ENCODE assay signal across 26 cellular contexts in genomic region chr1:3779912-3780416, GRCh38. TPM values are rescaled to one million over a fixed set of nuclear protein-coding genes. Genes with fewer than 3 reads are reported as not detected.
A peak's percentile ranks its signal among the peaks of the same experiment; 100 is the strongest.
DNase-seq lines count a peak whose midpoint lies in the region; ATAC-seq, FAIRE-seq and TF ChIP-seq lines count a peak whose summit lies in the region.
"Had no signal": no experiment of that assay in that cellular context is flagged by ENCODE, and none has a peak within 500 bp of the region (broad histone marks: within the 10 kb centered on the region; RNA-seq: fewer than 3 reads in every experiment).

No MANE protein-coding gene starts in this region.

- H3K4me1 ChIP-seq in HepG2 (ENCODE audit: insufficient read depth, low read length), result peaks cover 38% of the 10 kb centered on the region
- peaks cover 0 to 18% (median 8%) of the 10 kb centered on the region in 4 donors for H3K4me1 ChIP-seq in right lobe of liver
- peaks cover 15 to 54% of the 10 kb centered on the region in 2 experiments for H3K4me1 ChIP-seq in K562 (replicated peaks in 1 of 2; ENCODE audit: control insufficient read depth in 2 of 2, insufficient read depth in 2 of 2, low read length in 2 of 2)
- H3K4me1 ChIP-seq in lower lobe of right lung, result peaks cover 19% of the 10 kb centered on the region
- H3K4me1 ChIP-seq in Karpas-422 (ENCODE audit: low read length), result peaks cover 8% of the 10 kb centered on the region

- 98% methylated on average over 19 of the region's 20 CpGs for WGBS in HepG2 (ENCODE audit: low lambda C conversion rate)
- 90% methylated on average over 7 of the region's 20 CpGs for WGBS in right lobe of liver (ENCODE audit: insufficient coverage, low coverage, low lambda C conversion rate, missing lambda C conversion rate)
- 94% methylated on average over 20 of the region's 20 CpGs for WGBS in K562 (ENCODE audit: insufficient coverage, low coverage, missing lambda C conversion rate)

- BruUV-seq in HepG2 (replicated peaks; lab: Mats Ljungman, UMichigan), result no TSS peak
- BruUV-seq in K562 (replicated peaks; lab: Mats Ljungman, UMichigan), result no TSS peak

- POLR2A ChIA-PET in HepG2 (lab: Yijun Ruan, JAX) (no interaction called here), K562 (lab: Yijun Ruan, JAX) (interaction anchor here (1.0 kb wide), 1 partner anchor 11 kb away, joined by 3 read pairs; no protein-coding TSS in a partner anchor)

- CTCF ChIA-PET in HepG2 (lab: Yijun Ruan, JAX; ENCODE audit: low intra/inter-chr PET ratio, low total read pairs), result no interaction called here
- CTCF ChIA-PET in K562 (lab: Yijun Ruan, JAX; ENCODE audit: low intra/inter-chr PET ratio), result no interaction called here

- no peak overlapping the region for H2AFZ ChIP-seq in HepG2 (ENCODE audit: low read length)
- H2AFZ ChIP-seq in K562 (ENCODE audit: low read depth, low read length), result no peak overlapping the region
- H2AFZ ChIP-seq in Karpas-422 (ENCODE audit: low read length), result no peak overlapping the region
- H2AFZ ChIP-seq: GM23248 had no signal

- DNase-seq in HepG2 (ENCODE audit: low spot score) (no peak), right lobe of liver (no peak), K562 (ENCODE audit: extremely low read depth in 1 of 4, low spot score in 3 of 4) (no peak), lower lobe of right lung (peak; percentile 23), SK-N-DZ (ENCODE audit: low spot score) (no peak), NCI-H524 (lab: John Stamatoyannopoulos, UW) (no peak), Karpas-422 (no peak)
- DNase-seq: BE2C; Caco-2; CD4-positive, CD25-positive, alpha-beta regulatory T cell; DND-41; GM23248; HCEC 1CT; NCI-H1105; NCI-H146; NCI-H2029; NCI-H2227 treated with DMSO at 0.1 percent for 48 hours; NCI-H510A; NCI-H774; NK-92 treated with Interleukin-12 subunit alpha and Interleukin-12 subunit beta, amount 100 ng/mL, for 24 hours; SIG-M5 had no signal

- H3K9me3 ChIP-seq in HepG2 (ENCODE audit: low read length) (no peaks in the 10 kb centered on the region), right lobe of liver (no peaks in the 10 kb centered on the region), K562 (replicated peaks; ENCODE audit: control insufficient read depth, insufficient read depth, low read depth, low read length) (no peaks in the 10 kb centered on the region), lower lobe of right lung (no peaks in the 10 kb centered on the region), Karpas-422 (ENCODE audit: low read length) (no peaks in the 10 kb centered on the region)
- H3K9me3 ChIP-seq: BE2C, Caco-2 had no signal

- H4K20me1 ChIP-seq in HepG2 (ENCODE audit: insufficient read depth, low read length), result no peaks in the 10 kb centered on the region
- H4K20me1 ChIP-seq in K562 (replicated peaks; ENCODE audit: control insufficient read depth, insufficient read depth, low read length), result no peaks in the 10 kb centered on the region
- H4K20me1 ChIP-seq in Karpas-422 (ENCODE audit: insufficient read depth, low read depth, low read length), result 0 out of 2 replicates have a peak, but pooled peaks cover 6% of the 10 kb centered on the region

- H3K27ac ChIP-seq in HepG2 (ENCODE audit: extremely low read length, insufficient read depth, low read length) (no peak overlapping the region), right lobe of liver (no peak overlapping the region), K562 (ENCODE audit: extremely low read depth, low read depth, low read length) (no peak overlapping the region), lower lobe of right lung (no peak overlapping the region), Karpas-422 (ENCODE audit: low read length) (no peak overlapping the region)
- H3K27ac ChIP-seq: GM23248, KMS-11 had no signal

- H3K79me2 ChIP-seq in HepG2 (ENCODE audit: insufficient read depth, low read length) (no peaks in the 10 kb centered on the region), K562 (ENCODE audit: control insufficient read depth, insufficient read depth, low read length) (peaks cover 6% of the 10 kb centered on the region; the same call in 2 of the 3 replicates), Karpas-422 (ENCODE audit: low read length) (no peaks in the 10 kb centered on the region)

- TF ChIP-seq CTCF in HepG2 (CRISPR knock-in tag; IDR thresholded peaks at IDR 0.05) (no peak), right lobe of liver (IDR thresholded peaks at IDR 0.05) (no peak), K562 (IDR thresholded peaks at IDR 0.05 in 2 of 3, conservative IDR thresholded peaks at IDR 0.05 in 1 of 3; ENCODE audit: insufficient read depth in 2 of 3, low read depth in 1 of 3, low read length in 3 of 3) (no peak; a peak in 1 of 6 replicates), lower lobe of right lung (IDR thresholded peaks at IDR 0.05) (no peak)

- TF ChIP-seq POLR2A in HepG2 (IDR thresholded peaks at IDR 0.05; ENCODE audit: insufficient read depth in 1 of 2, low read depth in 2 of 2, low read length in 2 of 2) (peak in 1 of 2 experiments; percentile 14; a peak in 1 of 4 replicates), right lobe of liver (IDR thresholded peaks at IDR 0.05) (no peak), K562 (conservative IDR thresholded peaks at IDR 0.05) (peak; percentile 23)

- H3K4me3 ChIP-seq in HepG2 (replicated peaks in 1 of 3; ENCODE audit: insufficient read depth in 1 of 3, low read depth in 2 of 3, low read length in 3 of 3) (no peak overlapping the region), right lobe of liver (no peak overlapping the region), K562 (no peak overlapping the region), lower lobe of right lung (no peak overlapping the region), Karpas-422 (ENCODE audit: low read length) (no peak overlapping the region)
- H3K4me3 ChIP-seq: GM23248 had no signal

- H3K4me2 ChIP-seq in HepG2 (ENCODE audit: low read depth, low read length) (no peak overlapping the region), K562 (ENCODE audit: insufficient read depth, low read length) (no peak overlapping the region), Karpas-422 (ENCODE audit: low read depth, low read length, poor library complexity, severe bottlenecking) (no peak overlapping the region)
- H3K4me2 ChIP-seq: KMS-11 had no signal

- H3K36me3 ChIP-seq in HepG2 (replicated peaks in 1 of 2; ENCODE audit: control insufficient read depth in 1 of 2, insufficient read depth in 2 of 2, low read length in 2 of 2) (peaks cover 18 to 47% of the 10 kb centered on the region in 2 experiments), right lobe of liver (peaks cover 5 to 61% (median 26%) of the 10 kb centered on the region in 4 donors), K562 (ENCODE audit: control insufficient read depth, insufficient read depth, low read length) (peaks cover 71% of the 10 kb centered on the region), lower lobe of right lung (peaks cover 64% of the 10 kb centered on the region), Karpas-422 (ENCODE audit: insufficient read depth, low read length) (peaks cover 4% of the 10 kb centered on the region; the same call in 1 of the 2 replicates)

- FAIRE-seq in HepG2 (lab: Jason Lieb, UNC) (no peak), K562 (lab: Jason Lieb, UNC) (no peak)
- FAIRE-seq: A204.1, GM12891 had no signal

- in situ Hi-C loops in HepG2 (cut with HindIII; ENCODE audit: extremely low pct_ligation_motif_present, low pct_unique_long_range_greater_than_20kb), result no loop called here
- in situ Hi-C loops in K562 (cut with MboI), result no loop called here

- H3K9me2 ChIP-seq in Karpas-422 (replicated peaks; ENCODE audit: insufficient read depth, low read length), result no peaks in the 10 kb centered on the region

- intact Hi-C loops in HepG2 (cut with micrococcal nuclease; ENCODE audit: unreplicated experiment) (loop anchor here (10.0 kb wide), 1 partner anchor 125 kb away; the partner anchor contains the start of gene C1orf174), right lobe of liver (cut with DNase I) (no loop called here), K562 (cut with micrococcal nuclease) (loop anchor here (5.0 kb wide), 1 partner anchor 77 kb away; the partner anchor contains the start of genes CEP104 and DFFB), lower lobe of right lung (cut with DNase I) (no loop called here)

- no peak for TF ChIP-seq RAD21 in HepG2 (CRISPR knock-in tag; IDR thresholded peaks at IDR 0.05)
- no peak for TF ChIP-seq RAD21 in K562 (CRISPR knock-in tag; conservative IDR thresholded peaks at IDR 0.05 in 1 of 2, IDR thresholded peaks at IDR 0.05 in 1 of 2)

- ATAC-seq in HepG2 (no peak), right lobe of liver (no peak), K562 (no peak), lower lobe of right lung (no peak)
- ATAC-seq: SK-N-SH treated with all-trans-retinoic acid at 6 μM for 48 hours had no signal

- TF ChIP-seq EP300 in HepG2 (IDR thresholded peaks at IDR 0.05; ENCODE audit: low read depth in 2 of 2, low read length in 2 of 2), result no peak
- no peak for TF ChIP-seq EP300 in HepG2 (CRISPR knock-in tag; IDR thresholded peaks at IDR 0.05; ENCODE audit: borderline replicate concordance)
- TF ChIP-seq EP300 in K562 (IDR thresholded peaks at IDR 0.05; ENCODE audit: low read length), result no peak

- H3K27me3 ChIP-seq in HepG2 (ENCODE audit: control insufficient read depth in 1 of 2, insufficient read depth in 2 of 2, low read length in 2 of 2), result no peaks in the 10 kb centered on the region
- no peaks in the 10 kb centered on the region for H3K27me3 ChIP-seq in right lobe of liver
- no peaks in the 10 kb centered on the region for H3K27me3 ChIP-seq in K562 (ENCODE audit: control insufficient read depth in 2 of 2, insufficient read depth in 2 of 2, low read length in 2 of 2)
- H3K27me3 ChIP-seq in lower lobe of right lung (ENCODE audit: low read depth), result no peaks in the 10 kb centered on the region
- H3K27me3 ChIP-seq in Karpas-422 (ENCODE audit: low read length), result no peaks in the 10 kb centered on the region
- H3K27me3 ChIP-seq: BE2C had no signal

- peaks cover 5% of the 10 kb centered on the region for H3K9me1 ChIP-seq in K562 (ENCODE audit: control insufficient read depth, insufficient read depth, low read length)

- H3K9ac ChIP-seq in HepG2 (ENCODE audit: insufficient read depth, low read depth, low read length), result no peak overlapping the region
- H3K9ac ChIP-seq in K562 (ENCODE audit: insufficient read depth in 1 of 2, low read depth in 2 of 2, low read length in 2 of 2), result peak overlapping the region in 1 of 2 experiments; percentile 37; a peak in 1 of 4 replicates
- no peak overlapping the region for H3K9ac ChIP-seq in Karpas-422 (ENCODE audit: low read length)
- H3K9ac ChIP-seq: GM23248, KMS-11 had no signal

RNA-seq across cellular contexts. Expression of gene SMIM1, which starts 7.4 kb away (rescaled TPM):
- total RNA-seq in HepG2 (2016; rRNA removed; fragmentation: Illumina TruSeq; extraction: Trizol), result 55.8 and 56.3 TPM in 2 replicates
- 360 and 516 TPM in 2 replicates for total RNA-seq in HepG2 (2016; cell fraction: cytosol; rRNA removed; fragmentation: Illumina TruSeq; extraction: Trizol; ENCODE audit: low read depth)
- 54.3 and 58.0 TPM in 2 replicates for total RNA-seq in HepG2 (2016; cell fraction: insoluble cytoplasmic fraction; rRNA removed; fragmentation: Illumina TruSeq; extraction: Trizol)
- total RNA-seq in HepG2 (2016; cell fraction: membrane; rRNA removed; fragmentation: Illumina TruSeq; extraction: Trizol), result 94.8 and 147 TPM in 2 replicates
- 35.3 and 45.5 TPM in 2 replicates for total RNA-seq in HepG2 (2016; cell fraction: nucleus; rRNA removed; fragmentation: Illumina TruSeq; extraction: Trizol)
- polyA plus RNA-seq in HepG2 (2011; rRNA removed), result 12.4 and 22.2 TPM in 2 replicates
- 15.0 and 35.9 TPM in 2 replicates for polyA plus RNA-seq in HepG2 (2011; cell fraction: cytosol; rRNA removed)
- polyA plus RNA-seq in HepG2 (2011; cell fraction: nucleus; rRNA removed), result 20.1 and 21.5 TPM in 2 replicates
- polyA plus RNA-seq in HepG2 (2012), result 18.7 and 18.9 TPM in 2 replicates
- 172 and 230 TPM in 2 replicates for polyA plus RNA-seq in HepG2 (2016; cell fraction: cytosol; fragmentation: Illumina TruSeq; extraction: Trizol; ENCODE audit: low read depth)
- 45.5 and 47.9 TPM in 2 replicates for polyA plus RNA-seq in HepG2 (2016; cell fraction: insoluble cytoplasmic fraction; fragmentation: Illumina TruSeq; extraction: Trizol; ENCODE audit: low read depth)
- 82.1 and 104 TPM in 2 replicates for polyA plus RNA-seq in HepG2 (2016; cell fraction: membrane; fragmentation: Illumina TruSeq; extraction: Trizol; ENCODE audit: low read depth)
- 32.0 and 32.8 TPM in 2 replicates for polyA plus RNA-seq in HepG2 (2016; cell fraction: nucleus; fragmentation: Illumina TruSeq; extraction: Trizol; ENCODE audit: insufficient read depth, low read depth)
- polyA minus RNA-seq in HepG2 (2011; rRNA and poly(A)+ RNA removed; ENCODE audit: low replicate concordance), result 29.5 TPM in 1 of 2 replicates, not detected in the other
- 18.6 and 19.1 TPM in 2 replicates for polyA minus RNA-seq in HepG2 (2011; cell fraction: cytosol; rRNA and poly(A)+ RNA removed)
- 17.1 and 18.4 TPM in 2 replicates for polyA minus RNA-seq in HepG2 (2011; cell fraction: nucleus; rRNA and poly(A)+ RNA removed)
- 1 to 10 TPM; 2.6 to 8.7 (median 4.6) TPM for total RNA-seq in right lobe of liver
- 5.3 and 30.5 TPM in 2 replicates for total RNA-seq in K562 (2011; cell fraction: chromatin; rRNA removed; ENCODE audit: low replicate concordance)
- 40.4 and 40.7 TPM in 2 replicates for total RNA-seq in K562 (2011; cell fraction: nucleolus; rRNA removed)
- total RNA-seq in K562 (2011; cell fraction: nucleoplasm; rRNA removed), result 9.1 and 19.0 TPM in 2 replicates
- 85.6 and 123 TPM in 2 replicates for total RNA-seq in K562 (2014; rRNA removed)
- 1.8 and 2.3 TPM in 2 replicates for total RNA-seq in K562 (2014; rRNA removed; fragmentation: Illumina TruSeq; extraction: Trizol)
- total RNA-seq in K562 (2015; rRNA removed; fragmentation: Illumina TruSeq; extraction: Trizol), result 31.5 and 44.3 TPM in 2 replicates
- total RNA-seq in K562 (2021), result 125 and 150 TPM in 2 replicates
- 9.2 and 18.1 TPM in 2 replicates for polyA plus RNA-seq in K562 (2011; rRNA removed)
- polyA plus RNA-seq in K562 (2011; cell fraction: cytosol; rRNA removed), result 36.5 and 175 TPM in 2 replicates
- 13.1 and 20.5 TPM in 2 replicates for polyA plus RNA-seq in K562 (2011; cell fraction: nucleus; rRNA removed)
- 41.4 and 55.0 TPM in 2 replicates for polyA plus RNA-seq in K562 (2012)
- 5.0 and 24.5 TPM in 2 replicates for polyA plus RNA-seq in K562 (2014; fragmentation: Illumina TruSeq; extraction: Trizol)
- 10 to 100 TPM; 11.1 to 24.3 TPM for polyA plus RNA-seq in K562 (2014; fragmentation: Nextera tagmentation; extraction: Ambion mirVana)
- 60.6 and 93.3 TPM in 2 replicates for polyA plus RNA-seq in K562 (2014; rRNA removed)
- polyA minus RNA-seq in K562 (2011; rRNA and poly(A)+ RNA removed), result 1.9 and 3.0 TPM in 2 replicates
- 41.1 and 43.1 TPM in 2 replicates for polyA minus RNA-seq in K562 (2011; cell fraction: cytosol; rRNA and poly(A)+ RNA removed)
- polyA minus RNA-seq in K562 (2011; cell fraction: nucleus; rRNA and poly(A)+ RNA removed), result 43.8 and 48.5 TPM in 2 replicates
- 8.5 TPM for total RNA-seq in lower lobe of right lung
- not detected in 2 replicates for polyA plus RNA-seq in SK-N-DZ (2014; cell fraction: cytosol; rRNA removed)
- polyA plus RNA-seq in SK-N-DZ (2014; cell fraction: nucleus; rRNA removed), result 3.6 TPM in 1 of 2 replicates, not detected in the other
- total RNA-seq in Karpas-422 (2014; rRNA removed; shearing (Covaris generic); ENCODE audit: low replicate concordance), result 0.87 TPM in 1 of 2 replicates, not detected in the other
- total RNA-seq: GM23248 had no signal
- polyA plus RNA-seq: GM23248 had no signal

RNA-seq across cellular contexts. Expression of gene LRRC47, which starts 16.3 kb away (rescaled TPM):
- total RNA-seq in HepG2 (2016; rRNA removed; fragmentation: Illumina TruSeq; extraction: Trizol) (52.4 and 52.5 TPM in 2 replicates), right lobe of liver (10 to 100 TPM; 22.7 to 32.2 (median 25.8) TPM), K562 (2014; rRNA removed) (44.3 and 45.5 TPM in 2 replicates), K562 (2014; rRNA removed; fragmentation: Illumina TruSeq; extraction: Trizol) (40.8 and 43.7 TPM in 2 replicates), K562 (2015; rRNA removed; fragmentation: Illumina TruSeq; extraction: Trizol) (33.5 and 35.1 TPM in 2 replicates), K562 (2021) (68.0 and 68.5 TPM in 2 replicates), lower lobe of right lung (34.4 TPM)
- total RNA-seq in HepG2 (2016; cell fraction: cytosol; rRNA removed; fragmentation: Illumina TruSeq; extraction: Trizol; ENCODE audit: low read depth), result 6.5 and 7.6 TPM in 2 replicates
- total RNA-seq in HepG2 (2016; cell fraction: insoluble cytoplasmic fraction; rRNA removed; fragmentation: Illumina TruSeq; extraction: Trizol), result 47.8 and 53.6 TPM in 2 replicates
- 11.1 and 12.6 TPM in 2 replicates for total RNA-seq in HepG2 (2016; cell fraction: membrane; rRNA removed; fragmentation: Illumina TruSeq; extraction: Trizol)
- 22.3 and 30.2 TPM in 2 replicates for total RNA-seq in HepG2 (2016; cell fraction: nucleus; rRNA removed; fragmentation: Illumina TruSeq; extraction: Trizol)
- polyA plus RNA-seq in HepG2 (2011; rRNA removed) (18.3 and 20.2 TPM in 2 replicates), K562 (2011; rRNA removed) (34.2 and 45.2 TPM in 2 replicates), K562 (2014; fragmentation: Illumina TruSeq; extraction: Trizol) (36.6 and 48.7 TPM in 2 replicates), K562 (2014; fragmentation: Nextera tagmentation; extraction: Ambion mirVana) (1 to 10 TPM; 4.6 to 5.3 TPM), K562 (2014; rRNA removed) (30.6 and 35.9 TPM in 2 replicates)
- polyA plus RNA-seq in HepG2 (2011; cell fraction: cytosol; rRNA removed), result 11.1 and 11.8 TPM in 2 replicates
- 22.8 and 33.3 TPM in 2 replicates for polyA plus RNA-seq in HepG2 (2011; cell fraction: nucleus; rRNA removed)
- 19.1 and 36.0 TPM in 2 replicates for polyA plus RNA-seq in HepG2 (2012)
- polyA plus RNA-seq in HepG2 (2016; cell fraction: cytosol; fragmentation: Illumina TruSeq; extraction: Trizol; ENCODE audit: low read depth), result 3.5 and 3.9 TPM in 2 replicates
- polyA plus RNA-seq in HepG2 (2016; cell fraction: insoluble cytoplasmic fraction; fragmentation: Illumina TruSeq; extraction: Trizol; ENCODE audit: low read depth), result 46.2 and 54.8 TPM in 2 replicates
- polyA plus RNA-seq in HepG2 (2016; cell fraction: membrane; fragmentation: Illumina TruSeq; extraction: Trizol; ENCODE audit: low read depth), result 9.2 and 9.3 TPM in 2 replicates
- polyA plus RNA-seq in HepG2 (2016; cell fraction: nucleus; fragmentation: Illumina TruSeq; extraction: Trizol; ENCODE audit: insufficient read depth, low read depth), result 63.9 and 68.5 TPM in 2 replicates
- polyA minus RNA-seq in HepG2 (2011; rRNA and poly(A)+ RNA removed; ENCODE audit: low replicate concordance), result 12.3 and 17.4 TPM in 2 replicates
- polyA minus RNA-seq in HepG2 (2011; cell fraction: cytosol; rRNA and poly(A)+ RNA removed), result 12.0 and 18.0 TPM in 2 replicates
- 10.1 and 11.3 TPM in 2 replicates for polyA minus RNA-seq in HepG2 (2011; cell fraction: nucleus; rRNA and poly(A)+ RNA removed)
- 34.3 and 41.1 TPM in 2 replicates for total RNA-seq in K562 (2011; cell fraction: chromatin; rRNA removed; ENCODE audit: low replicate concordance)
- 26.5 and 28.3 TPM in 2 replicates for total RNA-seq in K562 (2011; cell fraction: nucleolus; rRNA removed)
- total RNA-seq in K562 (2011; cell fraction: nucleoplasm; rRNA removed), result 21.3 and 26.0 TPM in 2 replicates
- 20.3 and 23.8 TPM in 2 replicates for polyA plus RNA-seq in K562 (2011; cell fraction: cytosol; rRNA removed)
- 24.3 and 29.5 TPM in 2 replicates for polyA plus RNA-seq in K562 (2011; cell fraction: nucleus; rRNA removed)
- 29.3 and 57.5 TPM in 2 replicates for polyA plus RNA-seq in K562 (2012)
- polyA minus RNA-seq in K562 (2011; rRNA and poly(A)+ RNA removed), result 22.8 and 40.7 TPM in 2 replicates
- 12.9 and 21.0 TPM in 2 replicates for polyA minus RNA-seq in K562 (2011; cell fraction: cytosol; rRNA and poly(A)+ RNA removed)
- polyA minus RNA-seq in K562 (2011; cell fraction: nucleus; rRNA and poly(A)+ RNA removed), result 8.6 and 10.7 TPM in 2 replicates
- polyA plus RNA-seq in SK-N-DZ (2014; cell fraction: cytosol; rRNA removed), result 30.8 and 36.4 TPM in 2 replicates
- polyA plus RNA-seq in SK-N-DZ (2014; cell fraction: nucleus; rRNA removed), result 21.3 and 31.7 TPM in 2 replicates
- total RNA-seq in Karpas-422 (2014; rRNA removed; shearing (Covaris generic); ENCODE audit: low replicate concordance), result 10.2 and 29.1 TPM in 2 replicates

RNA-seq across cellular contexts. Expression of gene CCDC27, which starts 27.7 kb away (rescaled TPM):
- total RNA-seq in HepG2 (2016; rRNA removed; fragmentation: Illumina TruSeq; extraction: Trizol) (not detected in 2 replicates), right lobe of liver (not detected), K562 (2014; rRNA removed) (not detected in 2 replicates), K562 (2014; rRNA removed; fragmentation: Illumina TruSeq; extraction: Trizol) (0.04 TPM in 1 of 2 replicates, not detected in the other), K562 (2015; rRNA removed; fragmentation: Illumina TruSeq; extraction: Trizol) (not detected in 2 replicates), K562 (2021) (not detected in 2 replicates), lower lobe of right lung (not detected)
- not detected in 2 replicates for total RNA-seq in HepG2 (2016; cell fraction: cytosol; rRNA removed; fragmentation: Illumina TruSeq; extraction: Trizol; ENCODE audit: low read depth)
- total RNA-seq in HepG2 (2016; cell fraction: insoluble cytoplasmic fraction; rRNA removed; fragmentation: Illumina TruSeq; extraction: Trizol), result not detected in 2 replicates
- not detected in 2 replicates for total RNA-seq in HepG2 (2016; cell fraction: membrane; rRNA removed; fragmentation: Illumina TruSeq; extraction: Trizol)
- total RNA-seq in HepG2 (2016; cell fraction: nucleus; rRNA removed; fragmentation: Illumina TruSeq; extraction: Trizol), result not detected in 2 replicates
- polyA plus RNA-seq in HepG2 (2011; rRNA removed) (not detected in 2 replicates), K562 (2011; rRNA removed) (not detected in 2 replicates), K562 (2014; fragmentation: Illumina TruSeq; extraction: Trizol) (not detected in 2 replicates), K562 (2014; fragmentation: Nextera tagmentation; extraction: Ambion mirVana) (under 1 TPM in 1 of 2 experiments, not detected in 1; 0.01 TPM), K562 (2014; rRNA removed) (not detected in 2 replicates)
- not detected in 2 replicates for polyA plus RNA-seq in HepG2 (2011; cell fraction: cytosol; rRNA removed)
- polyA plus RNA-seq in HepG2 (2011; cell fraction: nucleus; rRNA removed), result not detected in 2 replicates
- polyA plus RNA-seq in HepG2 (2012), result 0.23 TPM in 1 of 2 replicates, not detected in the other
- polyA plus RNA-seq in HepG2 (2016; cell fraction: cytosol; fragmentation: Illumina TruSeq; extraction: Trizol; ENCODE audit: low read depth), result not detected in 2 replicates
- not detected in 2 replicates for polyA plus RNA-seq in HepG2 (2016; cell fraction: insoluble cytoplasmic fraction; fragmentation: Illumina TruSeq; extraction: Trizol; ENCODE audit: low read depth)
- not detected in 2 replicates for polyA plus RNA-seq in HepG2 (2016; cell fraction: membrane; fragmentation: Illumina TruSeq; extraction: Trizol; ENCODE audit: low read depth)
- polyA plus RNA-seq in HepG2 (2016; cell fraction: nucleus; fragmentation: Illumina TruSeq; extraction: Trizol; ENCODE audit: insufficient read depth, low read depth), result not detected in 2 replicates
- polyA minus RNA-seq in HepG2 (2011; rRNA and poly(A)+ RNA removed; ENCODE audit: low replicate concordance), result not detected in 2 replicates
- polyA minus RNA-seq in HepG2 (2011; cell fraction: cytosol; rRNA and poly(A)+ RNA removed), result not detected in 2 replicates
- polyA minus RNA-seq in HepG2 (2011; cell fraction: nucleus; rRNA and poly(A)+ RNA removed), result not detected in 2 replicates
- total RNA-seq in K562 (2011; cell fraction: chromatin; rRNA removed; ENCODE audit: low replicate concordance), result not detected in 2 replicates
- total RNA-seq in K562 (2011; cell fraction: nucleolus; rRNA removed), result not detected in 2 replicates
- not detected in 2 replicates for total RNA-seq in K562 (2011; cell fraction: nucleoplasm; rRNA removed)
- not detected in 2 replicates for polyA plus RNA-seq in K562 (2011; cell fraction: cytosol; rRNA removed)
- not detected in 2 replicates for polyA plus RNA-seq in K562 (2011; cell fraction: nucleus; rRNA removed)
- 0.05 TPM in 1 of 2 replicates, not detected in the other for polyA plus RNA-seq in K562 (2012)
- polyA minus RNA-seq in K562 (2011; rRNA and poly(A)+ RNA removed), result not detected in 2 replicates
- polyA minus RNA-seq in K562 (2011; cell fraction: cytosol; rRNA and poly(A)+ RNA removed), result not detected in 2 replicates
- polyA minus RNA-seq in K562 (2011; cell fraction: nucleus; rRNA and poly(A)+ RNA removed), result not detected in 2 replicates
- not detected in 2 replicates for polyA plus RNA-seq in SK-N-DZ (2014; cell fraction: cytosol; rRNA removed)
- not detected in 2 replicates for polyA plus RNA-seq in SK-N-DZ (2014; cell fraction: nucleus; rRNA removed)
- total RNA-seq in Karpas-422 (2014; rRNA removed; shearing (Covaris generic); ENCODE audit: low replicate concordance), result not detected in 2 replicates
- total RNA-seq: Caco-2; CD4-positive, CD25-positive, alpha-beta regulatory T cell; GM23248; HT1080 had no signal
- polyA plus RNA-seq: CD4-positive, CD25-positive, alpha-beta regulatory T cell; GM23248 had no signal

Comparison
In these comparisons a context has a peak if more than half of its experiments do, and no peak if none do; other contexts are left out.
1. intact Hi-C loops: an anchor here in HepG2 (10.0 kb wide) and K562 (5.0 kb wide); none called in right lobe of liver and lower lobe of right lung.
2. Of the 241 proteins assayed by ChIP-seq in both HepG2 and K562: peak only in HepG2: POLR2AphosphoS5 and POLR2G; only in K562: SP1; in both: none; in neither: 237; mixed calls (peak in some experiments, not most) for 1.